Comparison of ENCODE assay signal across 8 cellular contexts in genomic region chr17:29931253-29931932, GRCh38. TPM values are rescaled to one million over a fixed set of nuclear protein-coding genes. Genes with fewer than 3 reads are reported as not detected.
DNase-seq lines count a peak whose midpoint lies in the region; ATAC-seq and TF ChIP-seq lines count a peak whose summit lies in the region.

No MANE protein-coding gene starts in this region.

- ATAC-seq in GM19328 (IDR thresholded peaks at IDR 0.05; ENCODE audit: unreplicated experiment) (peak; percentile 65), HG03520 (IDR thresholded peaks at IDR 0.05; ENCODE audit: unreplicated experiment) (peak; percentile 61), lung (ENCODE audit: insufficient read depth, low FRiP score) (peak; percentile 66)

- H3K9me3 ChIP-seq in lung (ENCODE audit: control insufficient read depth in 2 of 2, insufficient read depth in 1 of 2, low read length in 1 of 2) = no peaks in the 10 kb centered on the region

- 0% methylated on average over 3 of the region's 3 CpGs for WGBS in lung, 2 donors

- no peak overlapping the region for H3K4me3 ChIP-seq in lung

- no peaks in the 10 kb centered on the region for H3K36me3 ChIP-seq in lung (ENCODE audit: control insufficient read depth in 2 of 2, insufficient read depth in 2 of 2, low read length in 2 of 2)

- peaks cover 0 to 7% of the 10 kb centered on the region in 2 donors for H3K4me1 ChIP-seq in lung (ENCODE audit: control insufficient read depth in 2 of 2, insufficient read depth in 2 of 2, low read length in 2 of 2)

- DNase-seq in NCI-H524 (lab: John Stamatoyannopoulos, UW) (peak; percentile 99), dermis blood vessel endothelial cell (peak; percentile 87), lung (ENCODE audit: low spot score) (peak; percentile 54)
- peak; percentile 60 to 67 for DNase-seq in activated CD4-positive, alpha-beta T cell treated with anti-CD3 and anti-CD28 coated beads for 4 hours
- DNase-seq in stimulated activated CD4-positive, alpha-beta T cell treated with anti-CD3 and anti-CD28 coated beads, TNF-alpha, amount 100 ng/mL, for 4 hours (ENCODE audit: low read depth in 3 of 3) = peak; percentile 24 to 54 (median 26)

- H3K27ac ChIP-seq in C4-2B = peak overlapping the region; percentile 96; the same call in 1 of the 2 replicates
- no peak overlapping the region for H3K27ac ChIP-seq in lung (ENCODE audit: low read depth in 1 of 2, low read length in 1 of 2)

- TF ChIP-seq CTCF in C4-2B (conservative IDR thresholded peaks at IDR 0.05) (peak; percentile 97), lung (IDR thresholded peaks at IDR 0.05; ENCODE audit: control extremely low read depth, extremely low read depth) (peak; percentile 92)

- H3K27me3 ChIP-seq in lung (ENCODE audit: control insufficient read depth, insufficient read depth) = no peaks in the 10 kb centered on the region

RNA-seq across cellular contexts. Expression of gene SSH2, which starts 1.4 kb away (rescaled TPM):
- total RNA-seq in dermis blood vessel endothelial cell = 20.4 and 34.5 TPM in 2 replicates
- 10 to 100 TPM; 44.5 to 69.4 TPM for total RNA-seq in lung
- polyA plus RNA-seq in lung = 10 to 100 TPM; 23.4 to 37.6 TPM

RNA-seq across cellular contexts. Expression of gene EFCAB5, which starts 10.0 kb away (rescaled TPM):
- total RNA-seq in dermis blood vessel endothelial cell (0.17 and 0.70 TPM in 2 replicates), lung (1 to 10 TPM in 1 of 2 donors, under 1 TPM in 1; 0.61 to 2.2 TPM)
- under 1 TPM; 0.09 to 0.24 TPM for polyA plus RNA-seq in lung

Comparison
In these comparisons a context has a peak if more than half of its experiments do, and no peak if none do; other contexts are left out.
1. DNase-seq: peak in every context shown above with its lines; median percentile 99 in NCI-H524; 87 in dermis blood vessel endothelial cell; 64 in activated CD4-positive, alpha-beta T cell treated with anti-CD3 and anti-CD28 coated beads for 4 hours; 54 in lung; 26 in stimulated activated CD4-positive, alpha-beta T cell treated with anti-CD3 and anti-CD28 coated beads, TNF-alpha, amount 100 ng/mL, for 4 hours.